ENCODE assay signal across 14 cellular contexts in genomic region chr1:75472971-75473603, GRCh38.
"Had no signal": no experiment of that assay in that cellular context is flagged by ENCODE, and none has a peak within 500 bp of the region (broad histone marks: within the 10 kb centered on the region; RNA-seq: fewer than 3 reads in every experiment).

No MANE protein-coding gene starts in this region.

- H3K27ac ChIP-seq: brain microvascular endothelial cell, right atrium auricular region, tibial nerve, vagina had no signal

- H3K4me1 ChIP-seq: right atrium auricular region, tibial nerve, vagina had no signal

- ATAC-seq: activated CD4-positive, CD25-positive, alpha-beta regulatory T cell treated with anti-CD3 and anti-CD28 coated beads, Interleukin-2, amount 50 U/mL, for 24 hours; stimulated activated naive B cell treated with anti-CD40 and anti-IgM and Interleukin-4, amounts not matched to agents 10 μg/mL and 1 μg/mL and 100 μg/mL, for 72 hours had no signal

- H3K36me3 ChIP-seq: brain microvascular endothelial cell, right atrium auricular region, tibial nerve, vagina had no signal

- DNase-seq: activated CD4-positive, alpha-beta T cell treated with anti-CD3 and anti-CD28 coated beads, Interleukin-2, amount 50 U/mL, for 1 hour; activated CD8-positive, alpha-beta memory T cell treated with anti-CD3 and anti-CD28 coated beads for 24 hours; activated naive CD4-positive, alpha-beta T cell; activated naive CD8-positive, alpha-beta T cell treated with anti-CD3 and anti-CD28 coated beads, Interleukin-2, amount 10 ng/mL, durations not matched to agents 7 days and 5 days; brain microvascular endothelial cell; cerebellar nuclear complex; nephron progenitor cell; occipital lobe; stimulated activated CD4-positive, alpha-beta T cell treated with anti-CD3 and anti-CD28 coated beads, Interleukin-2, amount 100 ng/mL, for 48 hours; stimulated activated naive B cell treated with anti-CD40 and anti-IgM and Interleukin-4, amounts not matched to agents 10 μg/mL and 1 μg/mL and 100 μg/mL, for 72 hours had no signal

- H3K9me3 ChIP-seq: right atrium auricular region, tibial nerve, vagina had no signal

- H3K4me3 ChIP-seq: right atrium auricular region, tibial nerve, vagina had no signal

- H3K27me3 ChIP-seq: brain microvascular endothelial cell, right atrium auricular region, tibial nerve, vagina had no signal
